8 cellular contexts compared by ENCODE assay signal in genomic region chr1:155499953-155500621, GRCh38.
DNase-seq lines count a peak whose midpoint lies in the region; ATAC-seq lines count a peak whose summit lies in the region.

No MANE protein-coding gene starts in this region.

- peaks cover 0 to 5% of the 10 kb centered on the region in 2 donors for H3K36me3 Mint-ChIP-seq in stimulated activated naive B cell treated with anti-CD40 and anti-IgM and Interleukin-4, amounts not matched to agents 10 μg/mL and 1 μg/mL and 100 μg/mL, for 72 hours

- no peaks in the 10 kb centered on the region for H3K9me3 Mint-ChIP-seq in stimulated activated naive B cell treated with anti-CD40 and anti-IgM and Interleukin-4, amounts not matched to agents 10 μg/mL and 1 μg/mL and 100 μg/mL, for 72 hours

- H3K4me1 Mint-ChIP-seq in stimulated activated naive B cell treated with anti-CD40 and anti-IgM and Interleukin-4, amounts not matched to agents 10 μg/mL and 1 μg/mL and 100 μg/mL, for 72 hours = peaks cover 26 to 40% of the 10 kb centered on the region in 2 donors

- H3K27ac ChIP-seq in epithelial cell of prostate = peak overlapping the region; percentile 36

- ATAC-seq in HG03066 (IDR thresholded peaks at IDR 0.05; ENCODE audit: low read depth, unreplicated experiment) = peak; percentile 52
- ATAC-seq in stimulated activated naive B cell treated with anti-CD40 and anti-IgM and Interleukin-4, amounts not matched to agents 10 μg/mL and 1 μg/mL and 100 μg/mL, for 72 hours (replicated peaks) = peak; percentile 90 to 91
- ATAC-seq in GM18520 (IDR thresholded peaks at IDR 0.05; ENCODE audit: unreplicated experiment) = no peak
- ATAC-seq in HG03520 (IDR thresholded peaks at IDR 0.05; ENCODE audit: unreplicated experiment) = no peak

- H3K27me3 Mint-ChIP-seq in stimulated activated naive B cell treated with anti-CD40 and anti-IgM and Interleukin-4, amounts not matched to agents 10 μg/mL and 1 μg/mL and 100 μg/mL, for 72 hours = no peaks in the 10 kb centered on the region

- peak; percentile 92 for DNase-seq in DMS153 treated with DMSO at 0.1 percent for 48 hours (lab: John Stamatoyannopoulos, UW; ENCODE audit: unreplicated experiment)
- DNase-seq in NCI-H774 (lab: John Stamatoyannopoulos, UW) = peak; percentile 49
- no peak for DNase-seq in epithelial cell of prostate (ENCODE audit: low read depth, low spot score)
- peak; percentile 6 for DNase-seq in stimulated activated naive B cell treated with anti-CD40 and anti-IgM and Interleukin-4, amounts not matched to agents 10 μg/mL and 1 μg/mL and 100 μg/mL, for 72 hours
- DNase-seq in effector CD8-positive, alpha-beta T cell (lab: John Stamatoyannopoulos, UW) = no peak

- H3K27ac Mint-ChIP-seq in stimulated activated naive B cell treated with anti-CD40 and anti-IgM and Interleukin-4, amounts not matched to agents 10 μg/mL and 1 μg/mL and 100 μg/mL, for 72 hours = peak overlapping the region; percentile 82

- peak overlapping the region; percentile 69 to 73 for H3K4me3 Mint-ChIP-seq in stimulated activated naive B cell treated with anti-CD40 and anti-IgM and Interleukin-4, amounts not matched to agents 10 μg/mL and 1 μg/mL and 100 μg/mL, for 72 hours

Comparison
In these comparisons a context has a peak if more than half of its experiments do, and no peak if none do; other contexts are left out.
1. DNase-seq: peak in DMS153 treated with DMSO at 0.1 percent for 48 hours (single experiment), NCI-H774 (single experiment) and stimulated activated naive B cell treated with anti-CD40 and anti-IgM and Interleukin-4, amounts not matched to agents 10 μg/mL and 1 μg/mL and 100 μg/mL, for 72 hours (single experiment); none in epithelial cell of prostate (single experiment) and effector CD8-positive, alpha-beta T cell (single experiment).
2. ATAC-seq: peak in HG03066 (single experiment) and stimulated activated naive B cell treated with anti-CD40 and anti-IgM and Interleukin-4, amounts not matched to agents 10 μg/mL and 1 μg/mL and 100 μg/mL, for 72 hours (2 of 2); none in GM18520 (single experiment) and HG03520 (single experiment).